ENCODE assay signal across 26 cellular contexts in the genomic region with DNA sequence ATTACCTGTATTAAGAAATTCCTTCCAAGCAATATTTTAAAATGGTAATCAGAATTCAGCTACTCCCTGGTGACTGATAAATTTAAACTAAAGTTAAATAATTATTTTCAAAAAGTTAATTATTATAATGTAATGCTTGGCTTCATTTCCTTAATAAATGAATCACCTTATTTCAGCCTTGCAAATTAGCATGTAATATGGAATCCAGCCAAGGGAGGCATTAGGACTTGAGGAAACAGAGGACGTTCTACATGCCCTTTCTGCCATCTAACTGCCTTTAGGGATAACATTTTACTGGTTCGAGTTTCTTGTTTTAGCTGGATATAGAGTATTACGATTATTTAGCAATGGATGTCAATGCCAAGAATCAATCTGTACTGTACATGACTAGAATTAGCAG.
"Had no signal": no experiment of that assay in that cellular context is flagged by ENCODE, and none has a peak within 500 bp of the region (broad histone marks: within the 10 kb centered on the region; RNA-seq: fewer than 3 reads in every experiment).

No MANE protein-coding gene starts in this region.

- H3K4me1 ChIP-seq: ascending aorta, esophagus squamous epithelium, gastroesophageal sphincter had no signal

- H3K27me3 ChIP-seq: ascending aorta, brain microvascular endothelial cell, esophagus squamous epithelium, gastroesophageal sphincter had no signal

- H3K4me3 Mint-ChIP-seq: activated CD4-positive, alpha-beta memory T cell treated with anti-CD3 and anti-CD28 coated beads for 36 hours; activated CD4-positive, alpha-beta T cell treated with anti-CD3 and anti-CD28 coated beads for 36 hours; activated CD4-positive, alpha-beta T cell treated with anti-CD3 and anti-CD28 coated beads, Interleukin-2, amount 10 ng/mL, durations not matched to agents 24 days and 14 days; activated CD8-positive, alpha-beta memory T cell treated with anti-CD3 and anti-CD28 coated beads, Interleukin-2, amount 10 ng/mL, durations not matched to agents 7 days and 5 days; activated CD8-positive, alpha-beta T cell treated with anti-CD3 and anti-CD28 coated beads, Interleukin-2, amount 10 ng/mL, durations not matched to agents 7 days and 5 days; activated naive CD4-positive, alpha-beta T cell treated with anti-CD3 and anti-CD28 coated beads, Interleukin-2, amount 10 ng/mL, durations not matched to agents 7 days and 5 days; activated naive CD8-positive, alpha-beta T cell treated with anti-CD3 and anti-CD28 coated beads, Interleukin-2, amount 10 ng/mL, durations not matched to agents 7 days and 5 days; activated T-cell treated with anti-CD3 and anti-CD28 coated beads, Interleukin-2, amount 50 U/mL, for 24 hours; activated T-cell treated with anti-CD3 and anti-CD28 coated beads, Interleukin-2, amount 50 U/mL, for 72 hours; effector memory CD8-positive, alpha-beta T cell had no signal

- H3K27ac Mint-ChIP-seq: activated CD4-positive, alpha-beta memory T cell treated with anti-CD3 and anti-CD28 coated beads for 36 hours; activated CD4-positive, alpha-beta T cell treated with anti-CD3 and anti-CD28 coated beads for 36 hours; activated CD4-positive, alpha-beta T cell treated with anti-CD3 and anti-CD28 coated beads, Interleukin-2, amount 10 ng/mL, durations not matched to agents 24 days and 14 days; activated CD8-positive, alpha-beta memory T cell treated with anti-CD3 and anti-CD28 coated beads, Interleukin-2, amount 10 ng/mL, durations not matched to agents 7 days and 5 days; activated CD8-positive, alpha-beta T cell treated with anti-CD3 and anti-CD28 coated beads, Interleukin-2, amount 10 ng/mL, durations not matched to agents 7 days and 5 days; activated naive CD4-positive, alpha-beta T cell treated with anti-CD3 and anti-CD28 coated beads, Interleukin-2, amount 10 ng/mL, durations not matched to agents 7 days and 5 days; activated naive CD4-positive, alpha-beta T cell treated with anti-CD3 and anti-CD28 coated beads, Interleukin-2, amount 50 U/mL, for 72 hours; activated naive CD8-positive, alpha-beta T cell treated with anti-CD3 and anti-CD28 coated beads, Interleukin-2, amount 10 ng/mL, durations not matched to agents 7 days and 5 days; activated T-cell treated with anti-CD3 and anti-CD28 coated beads, Interleukin-2, amount 50 U/mL, for 24 hours; activated T-cell treated with anti-CD3 and anti-CD28 coated beads, Interleukin-2, amount 50 U/mL, for 72 hours; effector memory CD8-positive, alpha-beta T cell had no signal

- H3K27me3 Mint-ChIP-seq: activated CD4-positive, alpha-beta memory T cell treated with anti-CD3 and anti-CD28 coated beads for 36 hours; activated CD4-positive, alpha-beta T cell treated with anti-CD3 and anti-CD28 coated beads for 36 hours; activated CD4-positive, alpha-beta T cell treated with anti-CD3 and anti-CD28 coated beads, Interleukin-2, amount 10 ng/mL, durations not matched to agents 24 days and 14 days; activated CD8-positive, alpha-beta memory T cell treated with anti-CD3 and anti-CD28 coated beads, Interleukin-2, amount 10 ng/mL, durations not matched to agents 7 days and 5 days; activated naive CD4-positive, alpha-beta T cell treated with anti-CD3 and anti-CD28 coated beads, Interleukin-2, amount 10 ng/mL, durations not matched to agents 7 days and 5 days; activated naive CD8-positive, alpha-beta T cell treated with anti-CD3 and anti-CD28 coated beads, Interleukin-2, amount 10 ng/mL, durations not matched to agents 7 days and 5 days; activated T-cell treated with anti-CD3 and anti-CD28 coated beads, Interleukin-2, amount 50 U/mL, for 24 hours; effector memory CD8-positive, alpha-beta T cell had no signal

- ATAC-seq: activated CD4-positive, alpha-beta T cell treated with anti-CD3 and anti-CD28 coated beads for 36 hours; activated CD8-positive, alpha-beta memory T cell treated with anti-CD3 and anti-CD28 coated beads, Interleukin-2, amount 10 ng/mL, durations not matched to agents 7 days and 5 days; activated CD8-positive, alpha-beta T cell treated with anti-CD3 and anti-CD28 coated beads, Interleukin-2, amount 10 ng/mL, durations not matched to agents 7 days and 5 days; activated naive CD4-positive, alpha-beta T cell treated with anti-CD3 and anti-CD28 coated beads, Interleukin-2, amount 50 U/mL, for 72 hours; activated T-cell treated with anti-CD3 and anti-CD28 coated beads, Interleukin-2, amount 50 U/mL, for 72 hours; effector memory CD8-positive, alpha-beta T cell; gastroesophageal sphincter had no signal

- H3K27ac ChIP-seq: ascending aorta, brain microvascular endothelial cell, esophagus squamous epithelium, gastroesophageal sphincter had no signal

- H3K36me3 ChIP-seq: ascending aorta, brain microvascular endothelial cell, esophagus squamous epithelium, gastroesophageal sphincter had no signal

- H3K4me1 Mint-ChIP-seq: activated CD4-positive, alpha-beta T cell treated with anti-CD3 and anti-CD28 coated beads for 36 hours; activated CD4-positive, alpha-beta T cell treated with anti-CD3 and anti-CD28 coated beads, Interleukin-2, amount 10 ng/mL, durations not matched to agents 24 days and 14 days; activated CD8-positive, alpha-beta memory T cell treated with anti-CD3 and anti-CD28 coated beads, Interleukin-2, amount 10 ng/mL, durations not matched to agents 7 days and 5 days; activated naive CD4-positive, alpha-beta T cell treated with anti-CD3 and anti-CD28 coated beads, Interleukin-2, amount 10 ng/mL, durations not matched to agents 7 days and 5 days; activated naive CD8-positive, alpha-beta T cell treated with anti-CD3 and anti-CD28 coated beads, Interleukin-2, amount 10 ng/mL, durations not matched to agents 7 days and 5 days had no signal

- DNase-seq: activated CD4-positive, alpha-beta memory T cell treated with anti-CD3 and anti-CD28 coated beads for 36 hours; activated CD4-positive, alpha-beta T cell treated with anti-CD3 and anti-CD28 coated beads for 36 hours; activated CD4-positive, alpha-beta T cell treated with anti-CD3 and anti-CD28 coated beads, Interleukin-2, amount 10 ng/mL, durations not matched to agents 24 days and 14 days; activated CD4-positive, CD25-positive, alpha-beta regulatory T cell; activated CD4-positive, CD25-positive, alpha-beta regulatory T cell treated with anti-CD3 and anti-CD28 coated beads, Interleukin-2, amount 50 U/mL, for 72 hours; activated CD8-positive, alpha-beta memory T cell treated with anti-CD3 and anti-CD28 coated beads, Interleukin-2, amount 10 ng/mL, durations not matched to agents 7 days and 5 days; activated CD8-positive, alpha-beta memory T cell treated with anti-CD3 and anti-CD28 coated beads, Interleukin-2, amount 50 U/mL, for 48 hours; activated CD8-positive, alpha-beta T cell treated with anti-CD3 and anti-CD28 coated beads, Interleukin-2, amount 10 ng/mL, durations not matched to agents 7 days and 5 days; activated gamma-delta T cell; activated naive CD4-positive, alpha-beta T cell; activated naive CD4-positive, alpha-beta T cell treated with anti-CD3 and anti-CD28 coated beads, Interleukin-2, amount 10 ng/mL, durations not matched to agents 7 days and 5 days; activated naive CD8-positive, alpha-beta T cell treated with anti-CD3 and anti-CD28 coated beads, Interleukin-2, amount 10 ng/mL, durations not matched to agents 7 days and 5 days; activated T-cell treated with anti-CD3 and anti-CD28 coated beads for 4 hours; activated T-cell treated with anti-CD3 and anti-CD28 coated beads, Interleukin-2, amount 50 U/mL, for 24 hours; activated T-cell treated with anti-CD3 and anti-CD28 coated beads, Interleukin-2, amount 50 U/mL, for 72 hours; brain microvascular endothelial cell; cortex of kidney; dermis blood vessel endothelial cell; effector CD4-positive, alpha-beta T cell; effector memory CD8-positive, alpha-beta T cell; esophagus squamous epithelium; foreskin melanocyte; T-helper 2 cell had no signal

- H3K4me3 ChIP-seq: ascending aorta, esophagus squamous epithelium, gastroesophageal sphincter had no signal

- H3K36me3 Mint-ChIP-seq: activated CD4-positive, alpha-beta memory T cell treated with anti-CD3 and anti-CD28 coated beads for 36 hours; activated CD8-positive, alpha-beta memory T cell treated with anti-CD3 and anti-CD28 coated beads, Interleukin-2, amount 10 ng/mL, durations not matched to agents 7 days and 5 days; activated naive CD4-positive, alpha-beta T cell treated with anti-CD3 and anti-CD28 coated beads, Interleukin-2, amount 10 ng/mL, durations not matched to agents 7 days and 5 days; activated naive CD8-positive, alpha-beta T cell treated with anti-CD3 and anti-CD28 coated beads, Interleukin-2, amount 10 ng/mL, durations not matched to agents 7 days and 5 days had no signal
